Comparison of ENCODE assay signal across 9 cellular contexts in the genomic region with DNA sequence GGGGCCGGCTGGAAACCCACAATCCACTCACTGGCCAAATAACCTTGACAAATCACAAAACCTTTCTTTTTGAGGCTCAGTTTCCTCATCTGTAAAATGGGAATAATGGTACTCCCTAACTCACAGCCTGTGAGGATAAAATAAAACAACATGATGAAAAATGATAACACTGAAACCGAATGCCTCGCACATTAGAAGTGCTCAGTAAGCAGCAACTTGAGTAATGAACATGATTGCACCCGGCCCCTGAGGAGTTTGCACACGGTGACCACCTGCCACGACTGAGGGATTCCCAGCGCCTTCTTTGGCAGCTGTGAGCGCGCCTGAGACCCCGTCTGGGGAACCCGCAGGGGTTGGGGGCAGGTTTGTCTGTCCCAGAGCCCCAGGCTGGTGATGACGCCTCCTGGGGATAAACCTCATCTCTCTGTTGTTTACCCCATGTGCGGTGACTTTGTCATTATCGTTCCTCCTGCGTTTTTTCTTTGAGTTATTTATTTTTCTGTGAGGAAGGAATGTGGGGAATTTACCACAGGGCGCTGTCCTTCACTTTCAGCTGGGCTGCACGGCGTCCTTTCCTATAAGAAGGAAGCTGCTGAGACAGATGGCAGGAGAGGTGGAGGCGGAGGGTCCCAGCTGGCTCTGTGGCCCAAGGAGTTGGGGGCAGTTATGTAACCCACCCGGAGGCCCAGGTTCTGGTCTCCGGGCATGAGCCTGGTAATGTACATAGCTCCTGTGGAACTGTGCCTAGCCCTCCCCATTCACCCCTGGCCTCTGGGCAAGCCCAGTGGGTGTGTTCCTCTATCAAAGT. TPM values are rescaled to one million over a fixed set of nuclear protein-coding genes. Genes with fewer than 3 reads are reported as not detected.
DNase-seq lines count a peak whose midpoint lies in the region; ATAC-seq and TF ChIP-seq lines count a peak whose summit lies in the region.
"Had no signal": no experiment of that assay in that cellular context is flagged by ENCODE, and none has a peak within 500 bp of the region (broad histone marks: within the 10 kb centered on the region; RNA-seq: fewer than 3 reads in every experiment).

No MANE protein-coding gene starts in this region.

- 38 to 43% methylated on average over 21 of the region's 21 CpGs for WGBS in esophagus, 2 donors

- DNase-seq in Caco-2 (peak; percentile 84 to 86), PC-9 (peak; percentile 81 to 91), progenitor cell of endocrine pancreas (ENCODE audit: low spot score, unreplicated experiment) (peak; percentile 25), NCI-H2107 treated with DMSO at 0.1 percent for 48 hours (lab: John Stamatoyannopoulos, UW; ENCODE audit: unreplicated experiment) (no peak), SKM-1 (lab: John Stamatoyannopoulos, UW; ENCODE audit: unreplicated experiment) (no peak), activated gamma-delta T cell (lab: John Stamatoyannopoulos, UW) (no peak)

- no peaks in the 10 kb centered on the region for H3K9me3 ChIP-seq in Caco-2
- no peaks in the 10 kb centered on the region for H3K9me3 ChIP-seq in PC-9 (ENCODE audit: insufficient read depth, low read depth)
- H3K9me3 ChIP-seq in esophagus (ENCODE audit: control insufficient read depth in 2 of 2, insufficient read depth in 1 of 2, low read depth in 1 of 2, low read length in 1 of 2), result no peaks in the 10 kb centered on the region

- POLR2A ChIA-PET in Caco-2 (lab: Charles Lee), result interaction anchor here (0.5 to 1.2 kb wide), 3 partner anchors 63 to 677 kb away, joined by 3 to 5 read pairs (median 3); a partner anchor contains a TSS
- POLR2A ChIA-PET in PC-9 (lab: Charles Lee; ENCODE audit: unreplicated experiment), result no interaction called here

- CTCF ChIA-PET in Caco-2 (lab: Charles Lee) (interaction anchor here (0.7 to 1.0 kb wide), 2 partner anchors 55 to 77 kb away, joined by 3 to 7 read pairs; no protein-coding TSS in a partner anchor), PC-9 (lab: Charles Lee) (interaction anchor here (0.6 to 0.9 kb wide), 2 partner anchors 10 to 77 kb away, joined by 3 to 4 read pairs; no protein-coding TSS in a partner anchor)

- H3K36me3 Mint-ChIP-seq in Caco-2 (ENCODE audit: insufficient read depth, unreplicated experiment) (peaks cover 15% of the 10 kb centered on the region), progenitor cell of endocrine pancreas (ENCODE audit: insufficient read depth) (no peaks in the 10 kb centered on the region)

- H3K4me3 ChIP-seq in Caco-2 (ENCODE audit: low read depth, low read length) (no peak overlapping the region), PC-9 (no peak overlapping the region), esophagus (ENCODE audit: low read depth in 1 of 2, low read length in 2 of 2) (no peak overlapping the region)

- H3K4me2 ChIP-seq in PC-9, result peak overlapping the region; percentile 61

- no peaks in the 10 kb centered on the region for H3K79me2 ChIP-seq in PC-9 (ENCODE audit: low read depth)

- H3K4me1 ChIP-seq in Caco-2 (peaks cover 60% of the 10 kb centered on the region), PC-9 (replicated peaks; ENCODE audit: insufficient read depth) (peaks cover 64% of the 10 kb centered on the region), esophagus (ENCODE audit: control insufficient read depth in 2 of 2, insufficient read depth in 2 of 2, low read length in 1 of 2) (peaks cover 15 to 29% of the 10 kb centered on the region in 2 donors)

- ATAC-seq in HG03175 (IDR thresholded peaks at IDR 0.05; ENCODE audit: unreplicated experiment), result no peak

- H3K27me3 Mint-ChIP-seq in Caco-2 (ENCODE audit: insufficient read depth, unreplicated experiment) (no peaks in the 10 kb centered on the region), progenitor cell of endocrine pancreas (peaks cover 2% of the 10 kb centered on the region)

- H3K4me3 Mint-ChIP-seq in Caco-2 (ENCODE audit: unreplicated experiment) (peak overlapping the region; percentile 39), progenitor cell of endocrine pancreas (ENCODE audit: low read depth) (no peak overlapping the region)
- H3K4me3 Mint-ChIP-seq: stimulated activated naive CD8-positive, alpha-beta T cell treated with anti-CD3 and anti-CD28 coated beads, Interleukin-15, Interleukin-2, amounts not matched to agents 100 ng/mL and 50 ng/mL, for 24 hours had no signal

- no peaks in the 10 kb centered on the region for H3K9me2 ChIP-seq in PC-9 (ENCODE audit: insufficient read depth)

- no peaks in the 10 kb centered on the region for H3K9me3 Mint-ChIP-seq in Caco-2 (ENCODE audit: unreplicated experiment)
- no peaks in the 10 kb centered on the region for H3K9me3 Mint-ChIP-seq in progenitor cell of endocrine pancreas (ENCODE audit: low read depth)
- H3K9me3 Mint-ChIP-seq: stimulated activated naive CD8-positive, alpha-beta T cell treated with anti-CD3 and anti-CD28 coated beads, Interleukin-15, Interleukin-2, amounts not matched to agents 100 ng/mL and 50 ng/mL, for 24 hours had no signal

- no peak overlapping the region for H2AFZ ChIP-seq in PC-9

- no TSS peak for BruUV-seq in Caco-2 (replicated peaks; lab: Mats Ljungman, UMichigan)
- BruUV-seq in PC-9 (replicated peaks; lab: Mats Ljungman, UMichigan), result no TSS peak

- H3K27ac ChIP-seq in PC-9 (peak overlapping the region; percentile 48), esophagus (ENCODE audit: low read depth in 2 of 2, low read length in 1 of 2) (peak overlapping the region; percentile 14 to 74)

- no peaks in the 10 kb centered on the region for H4K20me1 ChIP-seq in PC-9 (ENCODE audit: insufficient read depth)

- peaks cover 45% of the 10 kb centered on the region for H3K4me1 Mint-ChIP-seq in Caco-2 (ENCODE audit: low read depth, unreplicated experiment)
- H3K4me1 Mint-ChIP-seq in progenitor cell of endocrine pancreas (ENCODE audit: low read depth), result peaks cover 31% of the 10 kb centered on the region

- peaks cover 55% of the 10 kb centered on the region for H3F3A ChIP-seq in PC-9 (ENCODE audit: insufficient read depth, low read depth)

- H3K27ac Mint-ChIP-seq in Caco-2 (ENCODE audit: unreplicated experiment), result peak overlapping the region; percentile 79
- peak overlapping the region; percentile 74 for H3K27ac Mint-ChIP-seq in progenitor cell of endocrine pancreas
- H3K27ac Mint-ChIP-seq: stimulated activated naive CD8-positive, alpha-beta T cell treated with anti-CD3 and anti-CD28 coated beads, Interleukin-15, Interleukin-2, amounts not matched to agents 100 ng/mL and 50 ng/mL, for 24 hours had no signal

- no peaks in the 10 kb centered on the region for H3K36me3 ChIP-seq in Caco-2 (ENCODE audit: control insufficient read depth, insufficient read depth, low read length)
- no peaks in the 10 kb centered on the region for H3K36me3 ChIP-seq in PC-9 (ENCODE audit: low read depth)
- no peaks in the 10 kb centered on the region for H3K36me3 ChIP-seq in esophagus (ENCODE audit: control insufficient read depth in 2 of 2, insufficient read depth in 2 of 2, low read length in 1 of 2)

- no peaks in the 10 kb centered on the region for H3K27me3 ChIP-seq in Caco-2 (replicated peaks; ENCODE audit: control insufficient read depth, insufficient read depth, low read length)
- no peaks in the 10 kb centered on the region for H3K27me3 ChIP-seq in PC-9 (ENCODE audit: insufficient read depth, low read depth)
- H3K27me3 ChIP-seq in esophagus (ENCODE audit: control insufficient read depth in 1 of 2, insufficient read depth in 2 of 2, low read length in 2 of 2), result no peaks in the 10 kb centered on the region

- TF ChIP-seq CTCF in Caco-2 (IDR thresholded peaks at IDR 0.05; ENCODE audit: insufficient read depth in 1 of 2, low read depth in 1 of 2, low read length in 1 of 2, severe bottlenecking in 1 of 2, unreplicated experiment in 1 of 2), result no peak
- TF ChIP-seq CTCF in PC-9 (conservative IDR thresholded peaks at IDR 0.05), result no peak
- TF ChIP-seq CTCF in progenitor cell of endocrine pancreas (IDR thresholded peaks at IDR 0.05; ENCODE audit: unreplicated experiment), result no peak

- intact Hi-C loops in Caco-2 (cut with micrococcal nuclease; ENCODE audit: unreplicated experiment) (loop anchor here (1.0 kb wide), 3 partner anchors 55 to 76 kb away; a partner anchor contains a TSS), PC-9 (cut with micrococcal nuclease; ENCODE audit: unreplicated experiment) (loop anchor here (2.0 to 10.0 kb wide), 2 partner anchors 21 to 447 kb away; a partner anchor contains a TSS)

RNA-seq across cellular contexts. Expression of a gene that starts 3.0 kb away (rescaled TPM):
- total RNA-seq in Caco-2 (2022) (22.4 and 25.1 TPM in 2 replicates), PC-9 (2021) (1.8 and 2.0 TPM in 2 replicates), progenitor cell of endocrine pancreas (1.4 and 1.5 TPM in 2 replicates)
- 1 to 10 TPM; 4.3 to 5.0 TPM for polyA plus RNA-seq in esophagus

RNA-seq across cellular contexts. Expression of a gene that starts 23.6 kb away (rescaled TPM):
- not detected in 2 replicates for total RNA-seq in Caco-2 (2022)
- total RNA-seq in PC-9 (2021), result 0.25 TPM in 1 of 2 replicates, not detected in the other
- under 1 TPM; 0.05 to 0.24 TPM for polyA plus RNA-seq in esophagus
- 2.9 and 3.1 TPM in 2 replicates for total RNA-seq in progenitor cell of endocrine pancreas

Comparison
In these comparisons a context has a peak if more than half of its experiments do, and no peak if none do; other contexts are left out.
1. DNase-seq: peak in Caco-2 (2 of 2), PC-9 (2 of 2) and progenitor cell of endocrine pancreas (single experiment); none in NCI-H2107 treated with DMSO at 0.1 percent for 48 hours (single experiment), SKM-1 (single experiment) and activated gamma-delta T cell (single experiment).